In the genomic region with DNA sequence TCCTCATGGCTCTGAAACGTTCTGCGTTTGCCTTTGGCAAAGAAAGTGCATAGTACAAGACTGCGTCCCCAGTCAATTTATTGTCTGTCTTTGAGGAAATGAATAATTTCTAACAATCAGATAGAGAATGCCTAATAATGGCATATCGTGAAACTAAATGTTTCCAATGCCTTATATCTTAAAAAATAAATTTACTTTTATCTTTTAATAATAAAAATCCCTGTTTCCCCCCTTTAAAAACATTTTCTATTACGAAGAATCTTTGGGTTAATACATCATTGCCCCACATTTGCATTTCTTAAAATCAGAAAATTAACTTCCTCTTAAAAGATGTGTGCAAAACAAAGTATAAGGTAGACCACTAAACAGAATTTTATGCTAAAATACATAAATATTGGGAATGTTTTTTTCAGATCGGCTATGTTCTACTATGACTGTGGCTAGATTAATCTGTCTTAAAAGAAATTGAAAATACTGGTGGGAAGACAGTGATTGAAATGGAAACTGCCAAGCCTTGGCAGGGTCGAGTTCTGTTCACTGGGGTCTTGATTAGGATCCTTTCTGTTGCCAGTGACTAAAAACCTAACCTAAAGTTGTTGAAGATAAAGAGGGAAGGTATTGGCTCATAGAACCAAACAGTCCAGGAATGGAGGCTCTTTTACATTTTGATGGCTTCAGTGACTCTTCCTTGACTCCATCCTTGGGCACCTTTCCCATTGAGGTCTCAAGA, we compare ENCODE assay signal across 23 cellular contexts. TPM values are rescaled to one million over a fixed set of nuclear protein-coding genes. Genes with fewer than 3 reads are reported as not detected.
"Had no signal": no experiment of that assay in that cellular context is flagged by ENCODE, and none has a peak within 500 bp of the region (broad histone marks: within the 10 kb centered on the region; RNA-seq: fewer than 3 reads in every experiment).

Gene IL5, minus strand, starts transcription at position 51 of the 730 bp plus-strand sequence. Its CDS starts 44 bp downstream, at position 7.

- H3K27ac ChIP-seq: brain microvascular endothelial cell, cardiac muscle cell, KMS-11, SJSA1 had no signal

- H3K9me3 Mint-ChIP-seq: activated CD4-positive, alpha-beta T cell treated with anti-CD3 and anti-CD28 coated beads, Interleukin-2, amount 10 ng/mL, durations not matched to agents 7 days and 5 days; activated naive CD4-positive, alpha-beta T cell treated with anti-CD3 and anti-CD28 coated beads, Interleukin-2, amount 50 U/mL, for 24 hours; WTC11 had no signal

- H3K4me3 ChIP-seq: cardiac muscle cell, MG63, SJSA1 had no signal

- H3K27ac Mint-ChIP-seq: activated CD4-positive, alpha-beta T cell treated with anti-CD3 and anti-CD28 coated beads, Interleukin-2, amount 10 ng/mL, durations not matched to agents 7 days and 5 days; activated naive CD4-positive, alpha-beta T cell treated with anti-CD3 and anti-CD28 coated beads, Interleukin-2, amount 50 U/mL, for 24 hours; WTC11 had no signal

- H3K4me3 Mint-ChIP-seq: activated CD4-positive, alpha-beta T cell treated with anti-CD3 and anti-CD28 coated beads, Interleukin-2, amount 10 ng/mL, durations not matched to agents 7 days and 5 days; activated naive CD4-positive, alpha-beta T cell treated with anti-CD3 and anti-CD28 coated beads, Interleukin-2, amount 50 U/mL, for 24 hours; WTC11 had no signal

- DNase-seq: activated CD4-positive, alpha-beta T cell treated with anti-CD3 and anti-CD28 coated beads, Interleukin-2, amount 10 ng/mL, durations not matched to agents 7 days and 5 days; activated CD4-positive, CD25-positive, alpha-beta regulatory T cell treated with anti-CD3 and anti-CD28 coated beads, Interleukin-2, amount 50 U/mL, for 72 hours; activated naive CD4-positive, alpha-beta T cell; activated T-cell treated with anti-CD3 and anti-CD28 coated beads, Interleukin-2, amount 50 U/mL, for 48 hours; brain microvascular endothelial cell; MG63; MV-4-11; NCI-H1092 treated with DMSO at 0.1 percent for 48 hours; NCI-H1417 treated with DMSO at 0.1 percent for 48 hours; NCI-H1694 treated with DMSO at 0.1 percent for 48 hours; NCI-H2081; NCI-H510A treated with DMSO at 0.1 percent for 48 hours; PC-3; SHP77; SW 1271; T-helper 9 cell had no signal

- H3K9me3 ChIP-seq: MG63, SJSA1 had no signal

- H3K27me3 Mint-ChIP-seq: activated naive CD4-positive, alpha-beta T cell treated with anti-CD3 and anti-CD28 coated beads, Interleukin-2, amount 50 U/mL, for 24 hours had no signal

- H3K4me1 Mint-ChIP-seq: activated naive CD4-positive, alpha-beta T cell treated with anti-CD3 and anti-CD28 coated beads, Interleukin-2, amount 50 U/mL, for 24 hours had no signal

- H3K27me3 ChIP-seq: brain microvascular endothelial cell had no signal

- ATAC-seq: HepG2, PC-3, SK-N-SH treated with all-trans-retinoic acid at 6 μM for 48 hours, WTC11 had no signal

- H3K36me3 Mint-ChIP-seq: activated naive CD4-positive, alpha-beta T cell treated with anti-CD3 and anti-CD28 coated beads, Interleukin-2, amount 50 U/mL, for 24 hours; WTC11 had no signal

- H3K36me3 ChIP-seq: brain microvascular endothelial cell, cardiac muscle cell, MG63, SJSA1 had no signal

- H3K4me1 ChIP-seq: SJSA1 had no signal

RNA-seq across cellular contexts. Expression of gene IL5, which starts in this region (rescaled TPM):
- total RNA-seq: cardiac muscle cell, HepG2, PC-3, SJSA1, WTC11 had no signal
- polyA plus RNA-seq: cardiac muscle cell, HepG2 had no signal
